1 cellular context compared by ENCODE assay signal in genomic region chr6:109308018-109308492, GRCh38.
A peak's percentile ranks its signal among the peaks of the same experiment; 100 is the strongest.
TF ChIP-seq lines count a peak whose summit lies in the region.

No MANE protein-coding gene starts in this region.

TF ChIP-seq in K562, 482 proteins besides CTCF, POLR2A, EP300 and RAD21 (continued from another document and continues in another):
- TF ChIP-seq, protein P1, sequence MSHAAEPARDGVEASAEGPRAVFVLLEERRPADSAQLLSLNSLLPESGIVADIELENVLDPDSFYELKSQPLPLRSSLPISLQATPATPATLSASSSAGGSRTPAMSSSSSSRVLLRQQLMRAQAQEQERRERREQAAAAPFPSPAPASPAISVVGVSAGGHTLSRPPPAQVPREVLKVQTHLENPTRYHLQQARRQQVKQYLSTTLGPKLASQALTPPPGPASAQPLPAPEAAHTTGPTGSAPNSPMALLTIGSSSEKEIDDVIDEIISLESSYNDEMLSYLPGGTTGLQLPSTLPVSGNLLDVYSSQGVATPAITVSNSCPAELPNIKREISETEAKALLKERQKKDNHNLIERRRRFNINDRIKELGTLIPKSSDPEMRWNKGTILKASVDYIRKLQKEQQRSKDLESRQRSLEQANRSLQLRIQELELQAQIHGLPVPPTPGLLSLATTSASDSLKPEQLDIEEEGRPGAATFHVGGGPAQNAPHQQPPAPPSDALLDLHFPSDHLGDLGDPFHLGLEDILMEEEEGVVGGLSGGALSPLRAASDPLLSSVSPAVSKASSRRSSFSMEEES (CRISPR knock-in tag; IDR thresholded peaks at IDR 0.05): peak; percentile 89
- TF ChIP-seq HNRNPK (IDR thresholded peaks at IDR 0.05; ENCODE audit: low read depth, low read length, poor library complexity, severe bottlenecking) (no peak), SAP30 (IDR thresholded peaks at IDR 0.05; ENCODE audit: borderline replicate concordance, insufficient read depth, low read depth, low read length, poor library complexity, severe bottlenecking) (no peak), UBTF (IDR thresholded peaks at IDR 0.05; ENCODE audit: borderline replicate concordance in 1 of 2, low read depth in 2 of 2, low read length in 2 of 2) (no peak), ZBTB34 (CRISPR knock-in tag; IDR thresholded peaks at IDR 0.05) (no peak), ETV5 (CRISPR knock-in tag; IDR thresholded peaks at IDR 0.05; ENCODE audit: low read depth) (0 out of 2 replicates have a peak, but pooled peaks have one; percentile 30), OTX1 (CRISPR knock-in tag; IDR thresholded peaks at IDR 0.05) (no peak), ATF6 (CRISPR knock-in tag; IDR thresholded peaks at IDR 0.05) (no peak), EZH2 (IDR thresholded peaks at IDR 0.05; ENCODE audit: borderline replicate concordance, low read depth, low read length) (no peak), ZBTB49 (CRISPR knock-in tag; IDR thresholded peaks at IDR 0.05; ENCODE audit: borderline replicate concordance) (no peak), BACH1 (tag; IDR thresholded peaks at IDR 0.05) (peak; percentile 77; the same call in 1 of the 2 replicates), MNT (conservative IDR thresholded peaks at IDR 0.05) (peak; percentile 76 to 88), CBX1 (IDR thresholded peaks at IDR 0.05; ENCODE audit: low read depth) (no peak), TAF7 (tag; IDR thresholded peaks at IDR 0.05) (no peak), PHF8 (IDR thresholded peaks at IDR 0.05; ENCODE audit: borderline replicate concordance, low read length) (no peak), TARDBP (IDR thresholded peaks at IDR 0.05) (no peak), JUN (IDR thresholded peaks at IDR 0.05; ENCODE audit: borderline replicate concordance, low read depth, low read length) (peak; percentile 83), JUN (CRISPR knock-in tag; IDR thresholded peaks at IDR 0.05; ENCODE audit: borderline replicate concordance) (peak; percentile 80; the same call in 1 of the 2 replicates), SMC3 (conservative IDR thresholded peaks at IDR 0.05; ENCODE audit: insufficient read depth, low read depth, low read length) (no peak), PYGO2 (tag; IDR thresholded peaks at IDR 0.05) (peak; percentile 87), ZNF589 (CRISPR knock-in tag; IDR thresholded peaks at IDR 0.05; ENCODE audit: low read depth) (peak; percentile 44; the same call in 1 of the 2 replicates), FOXP1 (CRISPR knock-in tag; IDR thresholded peaks at IDR 0.05) (no peak), BRF2 (IDR thresholded peaks at IDR 0.05; ENCODE audit: borderline replicate concordance, insufficient read depth, insufficient read length) (no peak), ZNF561 (CRISPR knock-in tag; conservative IDR thresholded peaks at IDR 0.05) (no peak), NCOR1 (IDR thresholded peaks at IDR 0.05) (peak; percentile 87), RBM22 (IDR thresholded peaks at IDR 0.05; ENCODE audit: low read depth, low read length, poor library complexity, severe bottlenecking) (no peak), BMI1 (IDR thresholded peaks at IDR 0.05; ENCODE audit: low read length) (no peak), GATA2 (CRISPR knock-in tag; IDR thresholded peaks at IDR 0.05) (no peak; the same call in 1 of the 2 replicates), POLR2AphosphoS5 (IDR thresholded peaks at IDR 0.05; ENCODE audit: control insufficient read depth, insufficient read depth, low read depth, low read length) (peak; percentile 76; the same call in 1 of the 2 replicates), TGIF2 (CRISPR knock-in tag; IDR thresholded peaks at IDR 0.05) (no peak), ZBTB8A (IDR thresholded peaks at IDR 0.05; ENCODE audit: partially characterized antibody) (no peak)
- TF ChIP-seq, protein P2, sequence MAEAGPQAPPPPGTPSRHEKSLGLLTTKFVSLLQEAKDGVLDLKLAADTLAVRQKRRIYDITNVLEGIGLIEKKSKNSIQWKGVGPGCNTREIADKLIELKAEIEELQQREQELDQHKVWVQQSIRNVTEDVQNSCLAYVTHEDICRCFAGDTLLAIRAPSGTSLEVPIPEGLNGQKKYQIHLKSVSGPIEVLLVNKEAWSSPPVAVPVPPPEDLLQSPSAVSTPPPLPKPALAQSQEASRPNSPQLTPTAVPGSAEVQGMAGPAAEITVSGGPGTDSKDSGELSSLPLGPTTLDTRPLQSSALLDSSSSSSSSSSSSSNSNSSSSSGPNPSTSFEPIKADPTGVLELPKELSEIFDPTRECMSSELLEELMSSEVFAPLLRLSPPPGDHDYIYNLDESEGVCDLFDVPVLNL (CRISPR knock-in tag; IDR thresholded peaks at IDR 0.05; ENCODE audit: low read depth): no peak
- TF ChIP-seq, protein P3, sequence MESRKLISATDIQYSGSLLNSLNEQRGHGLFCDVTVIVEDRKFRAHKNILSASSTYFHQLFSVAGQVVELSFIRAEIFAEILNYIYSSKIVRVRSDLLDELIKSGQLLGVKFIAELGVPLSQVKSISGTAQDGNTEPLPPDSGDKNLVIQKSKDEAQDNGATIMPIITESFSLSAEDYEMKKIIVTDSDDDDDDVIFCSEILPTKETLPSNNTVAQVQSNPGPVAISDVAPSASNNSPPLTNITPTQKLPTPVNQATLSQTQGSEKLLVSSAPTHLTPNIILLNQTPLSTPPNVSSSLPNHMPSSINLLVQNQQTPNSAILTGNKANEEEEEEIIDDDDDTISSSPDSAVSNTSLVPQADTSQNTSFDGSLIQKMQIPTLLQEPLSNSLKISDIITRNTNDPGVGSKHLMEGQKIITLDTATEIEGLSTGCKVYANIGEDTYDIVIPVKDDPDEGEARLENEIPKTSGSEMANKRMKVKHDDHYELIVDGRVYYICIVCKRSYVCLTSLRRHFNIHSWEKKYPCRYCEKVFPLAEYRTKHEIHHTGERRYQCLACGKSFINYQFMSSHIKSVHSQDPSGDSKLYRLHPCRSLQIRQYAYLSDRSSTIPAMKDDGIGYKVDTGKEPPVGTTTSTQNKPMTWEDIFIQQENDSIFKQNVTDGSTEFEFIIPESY (CRISPR knock-in tag; IDR thresholded peaks at IDR 0.05): no peak
- TF ChIP-seq, protein P4, sequence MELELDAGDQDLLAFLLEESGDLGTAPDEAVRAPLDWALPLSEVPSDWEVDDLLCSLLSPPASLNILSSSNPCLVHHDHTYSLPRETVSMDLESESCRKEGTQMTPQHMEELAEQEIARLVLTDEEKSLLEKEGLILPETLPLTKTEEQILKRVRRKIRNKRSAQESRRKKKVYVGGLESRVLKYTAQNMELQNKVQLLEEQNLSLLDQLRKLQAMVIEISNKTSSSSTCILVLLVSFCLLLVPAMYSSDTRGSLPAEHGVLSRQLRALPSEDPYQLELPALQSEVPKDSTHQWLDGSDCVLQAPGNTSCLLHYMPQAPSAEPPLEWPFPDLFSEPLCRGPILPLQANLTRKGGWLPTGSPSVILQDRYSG (tag; conservative IDR thresholded peaks at IDR 0.05; ENCODE audit: low read depth): peak; percentile 97
